7 cellular contexts compared by ENCODE assay signal in the genomic region with DNA sequence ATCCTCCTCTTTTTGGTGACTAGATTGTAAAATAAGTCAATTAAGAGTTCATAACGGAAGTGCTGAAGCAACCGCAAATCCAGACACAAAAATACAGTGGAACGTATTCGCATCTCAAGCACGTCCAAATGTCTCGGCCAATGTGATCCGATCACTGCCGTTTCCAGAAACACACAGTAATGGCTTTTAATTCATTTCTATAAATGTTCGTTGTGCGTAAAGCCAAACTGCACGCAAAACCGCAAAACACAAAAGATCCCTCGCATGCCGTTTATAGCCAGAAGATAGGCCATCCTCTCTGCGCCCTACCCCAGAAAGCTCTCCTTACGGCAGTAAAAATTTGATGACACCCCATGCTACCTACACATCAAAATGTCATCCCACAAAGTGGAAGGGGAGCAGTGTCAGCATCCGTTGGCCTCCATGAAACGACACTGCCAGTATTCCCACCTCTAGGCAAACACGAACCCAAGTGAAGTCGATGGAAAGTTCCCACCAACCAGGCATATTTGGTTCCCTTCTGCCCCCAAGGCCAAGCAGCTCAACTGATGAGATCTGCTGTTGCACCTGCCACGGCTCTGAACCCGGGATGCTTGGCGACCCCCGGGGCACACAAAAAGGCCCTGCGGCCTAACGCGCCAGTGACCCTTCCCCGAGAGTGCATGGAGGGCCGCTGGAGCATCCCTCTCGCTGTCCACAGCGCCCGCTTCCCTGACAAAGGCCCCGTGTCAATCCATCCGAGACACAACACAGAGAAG. TPM values are rescaled to one million over a fixed set of nuclear protein-coding genes. Genes with fewer than 3 reads are reported as not detected.
DNase-seq lines count a peak whose midpoint lies in the region; ATAC-seq, FAIRE-seq and TF ChIP-seq lines count a peak whose summit lies in the region.

No MANE protein-coding gene starts in this region.

- peak overlapping the region; percentile 98 for H3K4me3 Mint-ChIP-seq in mesothelial cell of epicardium

- DNase-seq in GM13976 (ENCODE audit: low spot score) (peak; percentile 32), NCI-H69 (lab: John Stamatoyannopoulos, UW) (peak; percentile 60), dorsolateral prefrontal cortex (peak in 3 of 10 donors; percentile 14 to 48 (median 23)), mesothelial cell of epicardium (ENCODE audit: low spot score in 2 of 2, unreplicated experiment in 2 of 2) (no peak), urothelium cell line (ENCODE audit: low spot score) (peak; percentile 12)
- no peak for DNase-seq in activated CD8-positive, alpha-beta memory T cell treated with anti-CD3 and anti-CD28 coated beads, Interleukin-2, amount 50 U/mL, for 4 hours

- no peaks in the 10 kb centered on the region for H3K9me3 Mint-ChIP-seq in mesothelial cell of epicardium

- in situ Hi-C loops in GM13976 (cut with MboI; ENCODE audit: low sequenced_read_pairs, unreplicated experiment): loop anchor here (10.0 to 25.0 kb wide), 2 partner anchors 186 to 444 kb away; no protein-coding TSS in a partner anchor

- peaks cover 16% of the 10 kb centered on the region for H3K4me1 Mint-ChIP-seq in mesothelial cell of epicardium

- H3K27me3 ChIP-seq in dorsolateral prefrontal cortex: no peaks in the 10 kb centered on the region

- no peaks in the 10 kb centered on the region for H3K36me3 Mint-ChIP-seq in mesothelial cell of epicardium

- H3K27ac Mint-ChIP-seq in mesothelial cell of epicardium: peak overlapping the region; percentile 96

- no peak for FAIRE-seq in urothelium cell line (lab: Jason Lieb, UNC)

- H3K27me3 Mint-ChIP-seq in mesothelial cell of epicardium (ENCODE audit: low read depth): no peaks in the 10 kb centered on the region

- H3K4me3 ChIP-seq in dorsolateral prefrontal cortex: peak overlapping the region; percentile 35 to 99 (median 90)

- intact Hi-C loops in dorsolateral prefrontal cortex (cut with DNase I): loop anchor here (5.0 to 10.0 kb wide), 9 partner anchors 184 to 626 kb away; partner anchors contain the start of genes ERP29 (in 2 of the 2), TMEM116 (in 2 of the 2), MAPKAPK5 (in 1 of the 2) and NAA25 (in 1 of the 2)

- TF ChIP-seq CTCF in GM13976 (IDR thresholded peaks at IDR 0.05; ENCODE audit: borderline replicate concordance, control extremely low read depth, extremely low read depth, insufficient read depth, missing control alignments): no peak
- TF ChIP-seq CTCF in dorsolateral prefrontal cortex (IDR thresholded peaks at IDR 0.05 in 54 of 56, conservative IDR thresholded peaks at IDR 0.05 in 2 of 56; ENCODE audit: low read depth in 1 of 56, partially characterized antibody in 56 of 56): no peak
- TF ChIP-seq CTCF in mesothelial cell of epicardium (IDR thresholded peaks at IDR 0.05; ENCODE audit: unreplicated experiment): no peak

- peak overlapping the region in 55 of 59 donors; percentile 12 to 95 (median 89) for H3K27ac ChIP-seq in dorsolateral prefrontal cortex

- no peak for ATAC-seq in HG02852 (IDR thresholded peaks at IDR 0.05; ENCODE audit: unreplicated experiment)

RNA-seq across cellular contexts. Expression of gene HECTD4, which starts 1.4 kb away (rescaled TPM):
- total RNA-seq in dorsolateral prefrontal cortex (100 to 1,000 TPM; 133 to 246 (median 192) TPM), mesothelial cell of epicardium (75.4 to 89.8 TPM (median 77.3 TPM) in 3 replicates)

RNA-seq across cellular contexts. Expression of gene RPL6, which starts 28.6 kb away (rescaled TPM):
- 100 to 1,000 TPM; 346 to 633 (median 442) TPM for total RNA-seq in dorsolateral prefrontal cortex
- total RNA-seq in mesothelial cell of epicardium: 1,628 to 1,718 TPM (median 1,717 TPM) in 3 replicates

RNA-seq across cellular contexts. Expression of gene PTPN11, which starts 37.9 kb away (rescaled TPM):
- 100 to 1,000 TPM; 141 to 247 (median 187) TPM for total RNA-seq in dorsolateral prefrontal cortex
- 75.6 to 86.3 TPM (median 81.1 TPM) in 3 replicates for total RNA-seq in mesothelial cell of epicardium

Comparison
In these comparisons a context has a peak if more than half of its experiments do, and no peak if none do; other contexts are left out.
1. DNase-seq: peak in GM13976 (single experiment), NCI-H69 (single experiment) and urothelium cell line (single experiment); none in mesothelial cell of epicardium (0 of 2) and activated CD8-positive, alpha-beta memory T cell treated with anti-CD3 and anti-CD28 coated beads, Interleukin-2, amount 50 U/mL, for 4 hours (single experiment).